23 cellular contexts compared by ENCODE assay signal in the genomic region with DNA sequence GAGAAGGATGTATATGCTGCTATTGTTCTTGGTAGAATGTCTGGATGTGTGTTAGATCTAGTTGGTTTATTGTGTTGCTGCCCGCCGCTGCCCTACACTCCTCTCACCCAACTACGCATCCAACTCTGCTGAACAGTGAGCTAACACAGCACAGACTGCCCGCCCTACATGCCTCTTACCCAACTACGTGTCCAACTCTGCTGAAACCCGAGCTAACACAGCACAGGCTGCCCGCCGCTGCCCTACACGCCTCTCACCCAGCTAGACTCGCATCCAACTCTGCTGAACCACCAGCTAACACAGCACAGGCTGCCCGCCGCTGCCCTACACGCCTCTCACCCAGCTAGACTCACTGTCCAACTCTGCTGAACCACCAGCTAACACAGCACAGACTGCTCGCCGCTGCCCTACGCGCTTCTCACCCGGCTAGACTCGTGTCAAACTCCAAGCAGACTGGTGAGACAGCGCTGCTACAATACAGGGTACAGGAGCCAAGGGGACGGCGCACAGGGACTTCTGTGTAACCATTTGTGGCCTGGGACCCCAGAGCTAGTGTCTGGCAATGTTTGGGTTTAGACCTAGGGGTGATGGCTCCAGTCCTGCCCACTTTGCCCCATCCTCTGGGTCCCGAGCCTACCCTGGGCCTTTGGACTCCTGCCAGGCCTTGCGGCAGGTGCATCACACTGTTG. TPM values are rescaled to one million over a fixed set of nuclear protein-coding genes. Genes with fewer than 3 reads are reported as not detected.
DNase-seq lines count a peak whose midpoint lies in the region; ATAC-seq, FAIRE-seq and TF ChIP-seq lines count a peak whose summit lies in the region.
"Had no signal": no experiment of that assay in that cellular context is flagged by ENCODE, and none has a peak within 500 bp of the region (broad histone marks: within the 10 kb centered on the region; RNA-seq: fewer than 3 reads in every experiment).

No MANE protein-coding gene starts in this region.

- no peak for TF ChIP-seq EP300 in transverse colon (IDR thresholded peaks at IDR 0.05; ENCODE audit: low read depth)

- no peak for FAIRE-seq in endothelial cell of umbilical vein (lab: Jason Lieb, UNC)
- FAIRE-seq: bronchial epithelial cell, frontal cortex, GM12892, kidney had no signal

- TF ChIP-seq CTCF in heart left ventricle (IDR thresholded peaks at IDR 0.05) (no peak), endothelial cell of umbilical vein (IDR thresholded peaks at IDR 0.05; ENCODE audit: extremely low read depth in 1 of 2, insufficient read depth in 1 of 2, low read depth in 1 of 2, low read length in 2 of 2) (no peak), upper lobe of right lung (IDR thresholded peaks at IDR 0.05) (no peak), HFFc6 (IDR thresholded peaks at IDR 0.05) (no peak), transverse colon (IDR thresholded peaks at IDR 0.05) (no peak)

- H3K9me3 ChIP-seq in heart left ventricle (peaks cover 0 to 10% (median 0%) of the 10 kb centered on the region in 12 donors), endothelial cell of umbilical vein (replicated peaks; ENCODE audit: control insufficient read depth, insufficient read depth, low read length) (no peaks in the 10 kb centered on the region), upper lobe of right lung (no peaks in the 10 kb centered on the region), transverse colon (no peaks in the 10 kb centered on the region)
- H3K9me3 ChIP-seq: sigmoid colon, SK-N-SH had no signal

- CTCF ChIA-PET in endothelial cell of umbilical vein (lab: Charles Lee) = no interaction called here

- WGBS in heart left ventricle, 4 donors = 92 to 93% (median 92%) methylated on average over 24 of the region's 24 CpGs
- WGBS in transverse colon (ENCODE audit: low coverage in 1 of 2), 2 donors = 91 to 97% methylated on average over 11 to 23 of the region's 24 CpGs

- H2AFZ ChIP-seq in endothelial cell of umbilical vein (ENCODE audit: low read depth, low read length) = no peak overlapping the region

- intact Hi-C loops in cardiac septum (cut with DNase I) (no loop called here), heart left ventricle (cut with DNase I) (loop anchor here in 1 of 10 donors (5.0 kb wide), 1 partner anchor 118 kb away; no protein-coding TSS in a partner anchor), endothelial cell of umbilical vein (cut with micrococcal nuclease) (no loop called here), upper lobe of right lung (cut with DNase I) (no loop called here), transverse colon (cut with DNase I; ENCODE audit: low total_unique reads) (no loop called here)

- H3K27me3 ChIP-seq in heart left ventricle (no peaks in the 10 kb centered on the region), endothelial cell of umbilical vein (ENCODE audit: control insufficient read depth in 2 of 2, insufficient read depth in 2 of 2, low read length in 2 of 2) (peaks cover 2 to 10% of the 10 kb centered on the region in 2 experiments), upper lobe of right lung (no peaks in the 10 kb centered on the region), transverse colon (no peaks in the 10 kb centered on the region)
- H3K27me3 ChIP-seq: sigmoid colon, stomach had no signal

- no peak overlapping the region for H3K4me2 ChIP-seq in endothelial cell of umbilical vein (ENCODE audit: insufficient read depth, low read length)
- H3K4me2 ChIP-seq: SK-N-SH had no signal

- dilution Hi-C loops in endothelial cell of umbilical vein (cut with MboI; ENCODE audit: extremely low pct_ligation_motif_present, low sequenced_read_pairs) = no loop called here

- no peaks in the 10 kb centered on the region for H3K79me2 ChIP-seq in endothelial cell of umbilical vein (ENCODE audit: control insufficient read depth, insufficient read depth, low read length)

- H3K4me3 ChIP-seq in heart left ventricle (no peak overlapping the region), endothelial cell of umbilical vein (replicated peaks in 1 of 3; ENCODE audit: insufficient read depth in 1 of 3, low read depth in 1 of 3, low read length in 3 of 3) (no peak overlapping the region), upper lobe of right lung (no peak overlapping the region), transverse colon (no peak overlapping the region)
- H3K4me3 ChIP-seq: sigmoid colon, stomach had no signal

- peaks cover 15% of the 10 kb centered on the region for H3K27me3 Mint-ChIP-seq in HFFc6 (ENCODE audit: insufficient read depth)
- H3K27me3 Mint-ChIP-seq: naive thymus-derived CD4-positive, alpha-beta T cell had no signal

- no TSS peak for BruUV-seq in endothelial cell of umbilical vein (replicated peaks; lab: Mats Ljungman, UMichigan)

- H3K4me1 ChIP-seq in heart left ventricle (no peaks in the 10 kb centered on the region), endothelial cell of umbilical vein (ENCODE audit: control insufficient read depth, extremely low read depth, insufficient read depth, low read length) (no peaks in the 10 kb centered on the region), upper lobe of right lung (no peaks in the 10 kb centered on the region), transverse colon (no peaks in the 10 kb centered on the region)
- H3K4me1 ChIP-seq: sigmoid colon, stomach had no signal

- peak; percentile 8 for DNase-seq in NCI-H1092 treated with DMSO at 0.1 percent for 48 hours (lab: John Stamatoyannopoulos, UW)
- no peak for DNase-seq in NCI-H1092 (lab: John Stamatoyannopoulos, UW)
- peak; percentile 29 for DNase-seq in cardiac septum (ENCODE audit: low spot score)
- DNase-seq in heart left ventricle = no peak
- peak; percentile 7 for DNase-seq in endothelial cell of umbilical vein (ENCODE audit: low read depth, low spot score)
- no peak for DNase-seq in upper lobe of right lung
- DNase-seq in HFFc6 = no peak
- DNase-seq in transverse colon = no peak
- DNase-seq: activated CD4-positive, alpha-beta T cell treated with anti-CD3 and anti-CD28 coated beads for 48 hours; activated T-cell treated with anti-CD3 and anti-CD28 coated beads, Interleukin-2, amount 50 U/mL, for 4 hours; erythroblast; kidney; MM.1S; NCI-H1694; NCI-H446; sigmoid colon; SK-N-SH; stomach had no signal

- POLR2A ChIA-PET in endothelial cell of umbilical vein (lab: Charles Lee) = no interaction called here

- H3K9me1 ChIP-seq in endothelial cell of umbilical vein (replicated peaks; ENCODE audit: control insufficient read depth, extremely low read depth, insufficient read depth, low read length) = no peaks in the 10 kb centered on the region

- no peaks in the 10 kb centered on the region for H3K4me1 Mint-ChIP-seq in HFFc6 (ENCODE audit: low read depth)

- peaks cover 20% of the 10 kb centered on the region for H3K9me3 Mint-ChIP-seq in HFFc6

- H4K20me1 ChIP-seq in endothelial cell of umbilical vein (replicated peaks; ENCODE audit: control insufficient read depth, extremely low read depth, insufficient read depth, low read length) = no peaks in the 10 kb centered on the region

- in situ Hi-C loops in transverse colon (cut with MboI; ENCODE audit: low pct_ligation_motif_present in 1 of 4, low pct_unique_long_range_greater_than_20kb in 1 of 4, low sequenced_read_pairs in 3 of 4) = loop anchor here (5.0 to 25.0 kb wide), 3 partner anchors 98 to 128 kb away; partner anchors contain the start of gene SPON2 (in 2 of the 4)

- H3K27ac Mint-ChIP-seq in HFFc6 = no peak overlapping the region

- peaks cover 18% of the 10 kb centered on the region for H3K36me3 Mint-ChIP-seq in HFFc6 (ENCODE audit: low read depth)

- no peak overlapping the region for H3K4me3 Mint-ChIP-seq in HFFc6
- H3K4me3 Mint-ChIP-seq: activated T-cell treated with anti-CD3 and anti-CD28 coated beads, Interleukin-2, amount 50 U/mL, for 4 hours had no signal

- H3K27ac ChIP-seq in heart left ventricle (no peak overlapping the region), endothelial cell of umbilical vein (ENCODE audit: insufficient read depth, low read depth, low read length) (no peak overlapping the region), upper lobe of right lung (no peak overlapping the region), transverse colon (no peak overlapping the region)
- H3K27ac ChIP-seq: sigmoid colon, stomach had no signal

- TF ChIP-seq POLR2A in heart left ventricle (IDR thresholded peaks at IDR 0.05) (no peak), endothelial cell of umbilical vein (IDR thresholded peaks at IDR 0.05; ENCODE audit: low read depth, low read length) (no peak), transverse colon (IDR thresholded peaks at IDR 0.05) (no peak)

- ATAC-seq in heart left ventricle (no peak), upper lobe of right lung (peak; percentile 15)
- ATAC-seq: activated T-cell treated with anti-CD3 and anti-CD28 coated beads, Interleukin-2, amount 50 U/mL, for 4 hours; HCT116; naive thymus-derived CD4-positive, alpha-beta T cell had no signal

- no peak overlapping the region for H3K9ac ChIP-seq in endothelial cell of umbilical vein (replicated peaks; ENCODE audit: extremely low read depth, insufficient read depth, low read length)
- H3K9ac ChIP-seq: SK-N-SH had no signal

- H3K36me3 ChIP-seq in heart left ventricle (no peaks in the 10 kb centered on the region), endothelial cell of umbilical vein (ENCODE audit: control insufficient read depth in 2 of 2, extremely low read depth in 1 of 2, insufficient read depth in 2 of 2, low read length in 2 of 2) (no peaks in the 10 kb centered on the region), upper lobe of right lung (no peaks in the 10 kb centered on the region), transverse colon (no peaks in the 10 kb centered on the region)
- H3K36me3 ChIP-seq: sigmoid colon, stomach had no signal

RNA-seq across cellular contexts. Expression of gene CTBP1, which starts 11.6 kb away (rescaled TPM):
- total RNA-seq in cardiac septum (129 TPM), heart left ventricle (100 to 1,000 TPM; 105 to 165 (median 128) TPM), endothelial cell of umbilical vein (155 and 165 TPM in 2 replicates), upper lobe of right lung (169 TPM), transverse colon (100 to 1,000 TPM; 183 to 457 (median 243) TPM)
- polyA plus RNA-seq in heart left ventricle (100 to 1,000 TPM in 1 of 2 donors, 10 to 100 TPM in 1; 92.0 to 148 TPM), endothelial cell of umbilical vein (167 and 314 TPM in 2 replicates)
- 124 and 169 TPM in 2 replicates for polyA plus RNA-seq in endothelial cell of umbilical vein (2011; cell fraction: cytosol; rRNA removed)
- 196 and 256 TPM in 2 replicates for polyA plus RNA-seq in endothelial cell of umbilical vein (2011; cell fraction: nucleus; rRNA removed)
- polyA plus RNA-seq in endothelial cell of umbilical vein (2012) = 85.0 and 104 TPM in 2 replicates
- polyA minus RNA-seq in endothelial cell of umbilical vein = 116 and 118 TPM in 2 replicates
- 109 TPM for polyA minus RNA-seq in endothelial cell of umbilical vein (2011; cell fraction: cytosol; rRNA and poly(A)+ RNA removed)
- 50.4 and 95.0 TPM in 2 replicates for polyA minus RNA-seq in endothelial cell of umbilical vein (2011; cell fraction: nucleus; rRNA and poly(A)+ RNA removed)
- 100 to 1,000 TPM; 109 to 126 (median 114) TPM for total RNA-seq in HFFc6 (2021; fragmentation: NEBNext Ultra II Directional; extraction: Animal tissue kit (Norgen Biotek cat#: 25700))

RNA-seq across cellular contexts. Expression of gene MAEA, which starts 29.1 kb away (rescaled TPM):
- total RNA-seq in cardiac septum (55.2 TPM), heart left ventricle (10 to 100 TPM; 41.5 to 57.2 (median 45.1) TPM), endothelial cell of umbilical vein (66.0 and 66.6 TPM in 2 replicates), upper lobe of right lung (63.2 TPM), transverse colon (100 to 1,000 TPM; 114 to 211 (median 168) TPM)
- polyA plus RNA-seq in heart left ventricle (10 to 100 TPM; 38.1 to 56.9 TPM), endothelial cell of umbilical vein (108 and 116 TPM in 2 replicates)
- 76.2 and 86.7 TPM in 2 replicates for polyA plus RNA-seq in endothelial cell of umbilical vein (2011; cell fraction: cytosol; rRNA removed)
- polyA plus RNA-seq in endothelial cell of umbilical vein (2011; cell fraction: nucleus; rRNA removed) = 147 and 154 TPM in 2 replicates
- polyA plus RNA-seq in endothelial cell of umbilical vein (2012) = 44.7 and 52.0 TPM in 2 replicates
- polyA minus RNA-seq in endothelial cell of umbilical vein = 59.6 and 76.9 TPM in 2 replicates
- 33.8 TPM for polyA minus RNA-seq in endothelial cell of umbilical vein (2011; cell fraction: cytosol; rRNA and poly(A)+ RNA removed)
- polyA minus RNA-seq in endothelial cell of umbilical vein (2011; cell fraction: nucleus; rRNA and poly(A)+ RNA removed) = 40.5 and 65.3 TPM in 2 replicates
- total RNA-seq in HFFc6 (2021; fragmentation: NEBNext Ultra II Directional; extraction: Animal tissue kit (Norgen Biotek cat#: 25700)) = 10 to 100 TPM; 56.0 to 65.4 (median 60.6) TPM

Comparison
In these comparisons a context has a peak if more than half of its experiments do, and no peak if none do; other contexts are left out.
1. DNase-seq: peak in NCI-H1092 treated with DMSO at 0.1 percent for 48 hours (single experiment), cardiac septum (single experiment) and endothelial cell of umbilical vein (single experiment); none in NCI-H1092 (single experiment), heart left ventricle (0 of 5), upper lobe of right lung (single experiment), HFFc6 (single experiment) and transverse colon (single experiment).